12 cellular contexts compared by ENCODE assay signal in the genomic region with DNA sequence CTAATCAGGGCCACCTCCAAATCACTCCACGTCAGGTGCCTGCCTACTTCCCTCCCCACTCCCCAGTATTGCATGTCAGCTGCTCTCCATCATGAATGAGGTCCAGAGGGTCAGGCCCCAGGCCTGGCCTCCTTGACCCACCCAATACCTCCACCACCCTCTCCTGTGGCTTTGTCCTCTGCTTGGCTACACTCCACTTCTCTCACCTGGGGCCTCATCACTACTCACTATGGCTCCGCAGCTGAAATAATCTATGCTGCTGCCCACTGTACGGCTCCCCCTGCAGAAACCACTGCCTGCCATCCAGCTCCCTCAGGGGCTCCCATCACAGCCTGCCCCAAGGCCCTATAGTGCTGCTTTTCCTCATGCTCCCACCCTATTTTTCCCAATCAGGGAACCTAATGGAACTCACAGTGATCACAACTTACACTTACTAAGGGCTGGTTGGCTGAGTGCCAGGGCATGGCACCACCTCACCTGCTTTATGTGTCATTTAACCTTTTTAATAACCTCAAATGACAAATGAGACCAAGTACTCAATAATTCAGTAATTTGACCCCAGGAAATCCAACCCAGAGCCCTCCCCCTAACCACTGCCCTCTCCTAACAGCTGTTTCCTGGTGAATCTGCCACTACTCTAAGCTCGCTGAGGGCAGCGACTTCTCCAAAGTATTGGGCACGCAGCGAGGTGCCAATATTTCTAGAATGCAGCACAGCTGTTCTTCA. TPM values are rescaled to one million over a fixed set of nuclear protein-coding genes. Genes with fewer than 3 reads are reported as not detected.
DNase-seq lines count a peak whose midpoint lies in the region; ATAC-seq and TF ChIP-seq lines count a peak whose summit lies in the region.
"Had no signal": no experiment of that assay in that cellular context is flagged by ENCODE, and none has a peak within 500 bp of the region (broad histone marks: within the 10 kb centered on the region; RNA-seq: fewer than 3 reads in every experiment).

No MANE protein-coding gene starts in this region.

- H2AK5ac ChIP-seq in IMR-90 (ENCODE audit: low read depth, low read length), result no peak overlapping the region

- no peak overlapping the region for H3K14ac ChIP-seq in IMR-90 (replicated peaks; ENCODE audit: low read depth, low read length)

- 95% methylated on average over 2 of the region's 7 CpGs; no CpG with 5 or more reads in 1 of the 2 experiments for WGBS in IMR-90 (ENCODE audit: extremely low coverage in 2 of 2, insufficient read length in 1 of 2), 2 experiments
- 86 to 88% methylated on average over 5 to 7 of the region's 7 CpGs for WGBS in transverse colon (ENCODE audit: low coverage in 1 of 2), 2 donors

- no peak for TF ChIP-seq RAD21 in IMR-90 (IDR thresholded peaks at IDR 0.05; ENCODE audit: low read length)

- TF ChIP-seq POLR2A in IMR-90 (IDR thresholded peaks at IDR 0.05; ENCODE audit: low read depth, low read length) (no peak), transverse colon (IDR thresholded peaks at IDR 0.05) (no peak)

- no peak overlapping the region for H4K5ac ChIP-seq in IMR-90 (ENCODE audit: low read depth, low read length)

- no peak overlapping the region for H2BK20ac ChIP-seq in IMR-90 (ENCODE audit: low read depth, low read length)

- in situ Hi-C loops in IMR-90 (cut with MboI; ENCODE audit: low sequenced_read_pairs), result no loop called here
- in situ Hi-C loops in transverse colon (cut with MboI; ENCODE audit: low pct_ligation_motif_present in 1 of 4, low pct_unique_long_range_greater_than_20kb in 1 of 4, low sequenced_read_pairs in 3 of 4), result no loop called here

- H3K4me1 ChIP-seq in IMR-90 (ENCODE audit: control insufficient read depth, insufficient read depth, low read length) (peaks cover 4% of the 10 kb centered on the region; the same call in 1 of the 2 replicates), adipocyte (ENCODE audit: control insufficient read depth, insufficient read depth, low read length) (peaks cover 41% of the 10 kb centered on the region), transverse colon (peaks cover 25 to 49% (median 35%) of the 10 kb centered on the region in 4 donors)
- H3K4me1 ChIP-seq: colonic mucosa had no signal

- no peak overlapping the region for H2BK15ac ChIP-seq in IMR-90 (ENCODE audit: low read depth, low read length)

- no peak for TF ChIP-seq CTCF in IMR-90 (conservative IDR thresholded peaks at IDR 0.05; ENCODE audit: low read depth, low read length)
- no peak for TF ChIP-seq CTCF in osteocyte (IDR thresholded peaks at IDR 0.05)
- TF ChIP-seq CTCF in transverse colon (IDR thresholded peaks at IDR 0.05), result no peak

- peak; percentile 8 for DNase-seq in DMS79 treated with DMSO at 0.1 percent for 48 hours (lab: John Stamatoyannopoulos, UW)
- no peak for DNase-seq in DMS79 (lab: John Stamatoyannopoulos, UW)
- no peak for DNase-seq in IMR-90
- DNase-seq in adipocyte (ENCODE audit: low read depth), result no peak
- peak; percentile 75 for DNase-seq in osteocyte (ENCODE audit: extremely low spot score, unreplicated experiment)
- DNase-seq in transverse colon, result no peak
- no peak for DNase-seq in dedifferentiated amniotic fluid mesenchymal stem cell (ENCODE audit: extremely low spot score)
- DNase-seq: 8988T, colonic mucosa had no signal

- H2BK120ac ChIP-seq in IMR-90 (ENCODE audit: low read depth, low read length), result no peak overlapping the region

- peak overlapping the region; percentile 48 for H3K27ac Mint-ChIP-seq in osteocyte (ENCODE audit: unreplicated experiment)

- H4K8ac ChIP-seq in IMR-90 (ENCODE audit: low read depth in 2 of 2, low read length in 2 of 2), result no peak overlapping the region

- H3K4me3 Mint-ChIP-seq in osteocyte (ENCODE audit: unreplicated experiment), result peak overlapping the region; percentile 92

- POLR2A ChIA-PET in IMR-90 (lab: Charles Lee; ENCODE audit: unreplicated experiment), result interaction anchor here (0.6 kb wide), 1 partner anchor 11 kb away, joined by 3 read pairs; no protein-coding TSS in a partner anchor

- H3K4me3 ChIP-seq in IMR-90 (ENCODE audit: insufficient read depth, low read depth, low read length) (no peak overlapping the region), adipocyte (ENCODE audit: low read length) (peak overlapping the region; percentile 94), transverse colon (no peak overlapping the region)
- H3K4me3 ChIP-seq: colonic mucosa had no signal

- H3K27me3 ChIP-seq in IMR-90 (ENCODE audit: control insufficient read depth, insufficient read depth, low read length), result no peaks in the 10 kb centered on the region
- no peaks in the 10 kb centered on the region for H3K27me3 ChIP-seq in adipocyte (replicated peaks; ENCODE audit: control insufficient read depth, insufficient read depth, low read length)
- H3K27me3 ChIP-seq in transverse colon, result no peaks in the 10 kb centered on the region
- H3K27me3 ChIP-seq: colonic mucosa, pancreas had no signal

- H3K9me1 ChIP-seq in IMR-90 (ENCODE audit: insufficient read depth, low read length), result peaks cover 8% of the 10 kb centered on the region

- no peak overlapping the region for H3K18ac ChIP-seq in IMR-90 (ENCODE audit: low read depth, low read length)

- no peak overlapping the region for H4K91ac ChIP-seq in IMR-90 (ENCODE audit: insufficient read depth, low read depth, low read length)

- ATAC-seq in IMR-90 (ENCODE audit: low read depth), result no peak
- ATAC-seq in GM18867 (IDR thresholded peaks at IDR 0.05; ENCODE audit: unreplicated experiment), result no peak
- ATAC-seq: pancreas had no signal

- no peak overlapping the region for H3K4ac ChIP-seq in IMR-90 (ENCODE audit: low read depth, low read length)

- TF ChIP-seq EP300 in transverse colon (IDR thresholded peaks at IDR 0.05; ENCODE audit: low read depth), result no peak

- 0 out of 2 replicates have a peak overlapping the region, but pooled peaks have one; percentile 69 for H3K23ac ChIP-seq in IMR-90 (ENCODE audit: low read depth, low read length)

- H3K9me3 Mint-ChIP-seq in osteocyte (ENCODE audit: unreplicated experiment), result no peaks in the 10 kb centered on the region

- peaks cover 14 to 65% of the 10 kb centered on the region in 2 experiments for H3K79me1 ChIP-seq in IMR-90 (ENCODE audit: low read depth in 1 of 2, low read length in 2 of 2)

- no peak overlapping the region for H3K9ac ChIP-seq in IMR-90 (ENCODE audit: low read depth, low read length)
- peak overlapping the region; percentile 39 for H3K9ac ChIP-seq in adipocyte (ENCODE audit: low read length)

- H2BK5ac ChIP-seq in IMR-90 (ENCODE audit: low read depth, low read length, poor library complexity, severe bottlenecking), result no peak overlapping the region

- no peak overlapping the region for H2AFZ ChIP-seq in IMR-90 (replicated peaks; ENCODE audit: low read length, poor library complexity)

- dilution Hi-C loops in IMR-90 (cut with HindIII; ENCODE audit: low sequenced_read_pairs, unreplicated experiment), result no loop called here

- peaks cover 5% of the 10 kb centered on the region; the same call in 1 of the 2 replicates for H3K36me3 ChIP-seq in IMR-90 (ENCODE audit: control insufficient read depth, insufficient read depth, low read length)
- H3K36me3 ChIP-seq in adipocyte (ENCODE audit: control insufficient read depth, insufficient read depth, low read length, severe bottlenecking), result peaks cover 8% of the 10 kb centered on the region
- H3K36me3 ChIP-seq in transverse colon, result no peaks in the 10 kb centered on the region
- H3K36me3 ChIP-seq: colonic mucosa had no signal

- H3K4me2 ChIP-seq in IMR-90 (ENCODE audit: low read depth, low read length), result no peak overlapping the region; the same call in 1 of the 2 replicates

- H3K36me3 Mint-ChIP-seq in osteocyte (ENCODE audit: unreplicated experiment), result peaks cover 6% of the 10 kb centered on the region

- H3K9me3 ChIP-seq in IMR-90 (ENCODE audit: control insufficient read depth, insufficient read depth, low read length), result no peaks in the 10 kb centered on the region
- H3K9me3 ChIP-seq in adipocyte (ENCODE audit: control insufficient read depth, low read length), result no peaks in the 10 kb centered on the region
- no peaks in the 10 kb centered on the region for H3K9me3 ChIP-seq in transverse colon
- H3K9me3 ChIP-seq: colonic mucosa, pancreas had no signal

- H2AK9ac ChIP-seq in IMR-90 (replicated peaks; ENCODE audit: low read depth, low read length, poor library complexity), result no peak overlapping the region

- H4K20me1 ChIP-seq in IMR-90 (ENCODE audit: insufficient read depth, low read length), result peaks cover 59% of the 10 kb centered on the region

- CTCF ChIA-PET in IMR-90 (lab: Yijun Ruan, JAX), result interaction anchor here (1.1 kb wide), 1 partner anchor 73 kb away, joined by 3 read pairs; no protein-coding TSS in a partner anchor

- H3K56ac ChIP-seq in IMR-90 (ENCODE audit: extremely low read depth, insufficient read depth, low read length), result no peak overlapping the region

- intact Hi-C loops in IMR-90 (cut with micrococcal nuclease), result loop anchor here (5.0 kb wide), 2 partner anchors 62 to 277 kb away; a partner anchor contains a TSS
- intact Hi-C loops in transverse colon (cut with DNase I; ENCODE audit: low total_unique reads), result loop anchor here (5.0 to 10.0 kb wide), 2 partner anchors 82 to 280 kb away; a partner anchor contains a TSS

- H3K4me1 Mint-ChIP-seq in osteocyte (ENCODE audit: unreplicated experiment), result peaks cover 41% of the 10 kb centered on the region

- H3K27me3 Mint-ChIP-seq in osteocyte (ENCODE audit: unreplicated experiment), result no peaks in the 10 kb centered on the region

- H3K27ac ChIP-seq in IMR-90 (ENCODE audit: insufficient read depth, low read length) (no peak overlapping the region), transverse colon (no peak overlapping the region)
- H3K27ac ChIP-seq: colonic mucosa, pancreas had no signal

- no TSS peak for BruUV-seq in IMR-90 (replicated peaks; lab: Mats Ljungman, UMichigan)

RNA-seq across cellular contexts. Expression of a gene that starts 2.3 kb away (rescaled TPM):
- 25.8 and 35.0 TPM in 2 replicates for total RNA-seq in IMR-90 (2012; rRNA removed)
- 56.6 and 58.9 TPM in 2 replicates for polyA plus RNA-seq in IMR-90 (2012; rRNA removed)
- 27.6 and 41.5 TPM in 2 replicates for polyA plus RNA-seq in IMR-90 (2012; cell fraction: cytosol; rRNA removed)
- polyA plus RNA-seq in IMR-90 (2012; cell fraction: nucleus; rRNA removed; ENCODE audit: low replicate concordance), result 133 and 180 TPM in 2 replicates
- total RNA-seq in osteocyte, result 54.3 and 62.1 TPM in 2 replicates
- total RNA-seq in transverse colon, result 100 to 1,000 TPM in 1 of 4 donors, 10 to 100 TPM in 3; 86.8 to 135 (median 96.3) TPM

RNA-seq across cellular contexts. Expression of a gene that starts 2.4 kb away (rescaled TPM):
- total RNA-seq in IMR-90 (2012; rRNA removed) (0.56 and 0.90 TPM in 2 replicates), osteocyte (8.7 and 10.3 TPM in 2 replicates), transverse colon (100 to 1,000 TPM in 1 of 4 donors, 10 to 100 TPM in 2, 1 to 10 TPM in 1; 6.8 to 101 (median 30.3) TPM)
- 1.6 and 1.8 TPM in 2 replicates for polyA plus RNA-seq in IMR-90 (2012; rRNA removed)
- polyA plus RNA-seq in IMR-90 (2012; cell fraction: cytosol; rRNA removed), result 0.38 and 0.93 TPM in 2 replicates
- 10.7 and 13.0 TPM in 2 replicates for polyA plus RNA-seq in IMR-90 (2012; cell fraction: nucleus; rRNA removed; ENCODE audit: low replicate concordance)

RNA-seq across cellular contexts. Expression of a gene that starts 48.3 kb away (rescaled TPM):
- total RNA-seq in IMR-90 (2012; rRNA removed) (22.8 TPM in 2 replicates), osteocyte (12.8 and 15.1 TPM in 2 replicates), transverse colon (100 to 1,000 TPM in 1 of 4 donors, 10 to 100 TPM in 3; 10.9 to 112 (median 38.4) TPM)
- 16.5 and 23.1 TPM in 2 replicates for polyA plus RNA-seq in IMR-90 (2012; rRNA removed)
- polyA plus RNA-seq in IMR-90 (2012; cell fraction: cytosol; rRNA removed), result 22.5 and 41.4 TPM in 2 replicates
- polyA plus RNA-seq in IMR-90 (2012; cell fraction: nucleus; rRNA removed; ENCODE audit: low replicate concordance), result 80.9 and 92.7 TPM in 2 replicates

RNA-seq across cellular contexts. Expression of a gene that starts 53.3 kb away (rescaled TPM):
- total RNA-seq in IMR-90 (2012; rRNA removed), result 41.2 and 68.6 TPM in 2 replicates
- 10.7 and 14.4 TPM in 2 replicates for polyA plus RNA-seq in IMR-90 (2012; rRNA removed)
- polyA plus RNA-seq in IMR-90 (2012; cell fraction: cytosol; rRNA removed), result 3.9 and 5.7 TPM in 2 replicates
- 3.1 and 26.6 TPM in 2 replicates for polyA plus RNA-seq in IMR-90 (2012; cell fraction: nucleus; rRNA removed; ENCODE audit: low replicate concordance)
- 44.5 and 45.4 TPM in 2 replicates for total RNA-seq in osteocyte
- 10 to 100 TPM; 31.0 to 47.6 (median 36.2) TPM for total RNA-seq in transverse colon

RNA-seq across cellular contexts. Expression of a gene that starts 53.4 kb away (rescaled TPM):
- total RNA-seq in IMR-90 (2012; rRNA removed) (under 0.01 TPM in 1 of 2 replicates, not detected in the other), osteocyte (0.08 and 0.18 TPM in 2 replicates), transverse colon (1 to 10 TPM in 1 of 4 donors, under 1 TPM in 3; 0.27 to 1.9 (median 0.36) TPM)
- 0.02 TPM in 1 of 2 replicates, not detected in the other for polyA plus RNA-seq in IMR-90 (2012; rRNA removed)
- not detected in 2 replicates for polyA plus RNA-seq in IMR-90 (2012; cell fraction: cytosol; rRNA removed)
- 0.01 and 0.14 TPM in 2 replicates for polyA plus RNA-seq in IMR-90 (2012; cell fraction: nucleus; rRNA removed; ENCODE audit: low replicate concordance)
- total RNA-seq: RPMI7951 had no signal

Comparison
In these comparisons a context has a peak if more than half of its experiments do, and no peak if none do; other contexts are left out.
1. DNase-seq: peak in DMS79 treated with DMSO at 0.1 percent for 48 hours (single experiment) and osteocyte (single experiment); none in DMS79 (single experiment), IMR-90 (single experiment), adipocyte (single experiment), transverse colon (single experiment) and dedifferentiated amniotic fluid mesenchymal stem cell (single experiment).